20 cellular contexts compared by ENCODE assay signal in genomic region chr5:54251981-54252380, GRCh38. TPM values are rescaled to one million over a fixed set of nuclear protein-coding genes. Genes with fewer than 3 reads are reported as not detected.
DNase-seq lines count a peak whose midpoint lies in the region; TF ChIP-seq lines count a peak whose summit lies in the region.
"Had no signal": no experiment of that assay in that cellular context is flagged by ENCODE, and none has a peak within 500 bp of the region (broad histone marks: within the 10 kb centered on the region; RNA-seq: fewer than 3 reads in every experiment).

No MANE protein-coding gene starts in this region.

- peaks cover 19% of the 10 kb centered on the region for H4K20me1 ChIP-seq in smooth muscle cell (ENCODE audit: low read depth)

- no peak overlapping the region for H3K9ac ChIP-seq in smooth muscle cell (ENCODE audit: low read depth)

- peak overlapping the region; percentile 61 for H3K27ac ChIP-seq in smooth muscle cell (ENCODE audit: low read depth)
- H3K27ac ChIP-seq: C4-2B, right atrium auricular region, tibial nerve had no signal

- H3K36me3 ChIP-seq in smooth muscle cell (ENCODE audit: low read depth) = no peaks in the 10 kb centered on the region
- H3K36me3 ChIP-seq: HAP-1, heart right ventricle, right atrium auricular region, tibial nerve had no signal

- H3K4me3 ChIP-seq in smooth muscle cell = no peak overlapping the region
- H3K4me3 ChIP-seq: HAP-1, heart right ventricle, right atrium auricular region, tibial nerve had no signal

- no peaks in the 10 kb centered on the region for H3K27me3 ChIP-seq in smooth muscle cell (ENCODE audit: low read depth)
- H3K27me3 ChIP-seq: heart right ventricle, right atrium auricular region, tibial nerve had no signal

- H3K79me2 ChIP-seq in smooth muscle cell (ENCODE audit: low read depth) = peaks cover 9% of the 10 kb centered on the region

- 55% methylated on average over 1 of the region's 1 CpG for WGBS in smooth muscle cell (ENCODE audit: low lambda C conversion rate)

- no peak overlapping the region for H3K4me2 ChIP-seq in smooth muscle cell

- H3K4me1 ChIP-seq in smooth muscle cell (ENCODE audit: low read depth) = no peaks in the 10 kb centered on the region
- H3K4me1 ChIP-seq: HAP-1 had no signal

- H3K9me3 ChIP-seq in smooth muscle cell (replicated peaks; ENCODE audit: low read depth) = no peaks in the 10 kb centered on the region
- H3K9me3 ChIP-seq: HAP-1, heart right ventricle, right atrium auricular region, tibial nerve had no signal

- DNase-seq in NCI-H748 (lab: John Stamatoyannopoulos, UW; ENCODE audit: unreplicated experiment) = peak; percentile 25
- DNase-seq in NCI-H748 treated with DMSO at 0.1 percent for 48 hours (lab: John Stamatoyannopoulos, UW) = no peak
- DNase-seq in RPMI7951 (ENCODE audit: low read depth) = peak; percentile 4
- DNase-seq in glomerular visceral epithelial cell (ENCODE audit: extremely low spot score) = peak; percentile 47
- no peak for DNase-seq in smooth muscle cell (lab: John Stamatoyannopoulos, UW; ENCODE audit: unreplicated experiment)
- DNase-seq in NCI-H82 treated with DMSO at 0.1 percent for 48 hours (lab: John Stamatoyannopoulos, UW; ENCODE audit: unreplicated experiment) = no peak
- no peak for DNase-seq in activated CD4-positive, CD25-positive, alpha-beta regulatory T cell (lab: John Stamatoyannopoulos, UW)
- no peak for DNase-seq in activated T-cell treated with anti-CD3 and anti-CD28 coated beads, Interleukin-2, amount 50 U/mL, for 1 hour
- DNase-seq: activated CD4-positive, alpha-beta T cell treated with anti-CD3 and anti-CD28 coated beads, Interleukin-2, amount 50 U/mL, for 4 hours; activated naive CD8-positive, alpha-beta T cell treated with anti-CD3 and anti-CD28 coated beads for 36 hours; activated T-cell treated with anti-CD3 and anti-CD28 coated beads, Interleukin-2, amount 50 U/mL, for 24 hours; DMS79; heart right ventricle; NCI-H1694 treated with DMSO at 0.1 percent for 48 hours; NCI-H526; stimulated activated naive CD4-positive, alpha-beta T cell treated with Interleukin-2 at 50 U/mL for 16 hours had no signal

- H3F3A ChIP-seq in smooth muscle cell (ENCODE audit: low read depth) = no peaks in the 10 kb centered on the region

- no peak overlapping the region for H2AFZ ChIP-seq in smooth muscle cell (ENCODE audit: low read depth)

- TF ChIP-seq CTCF in smooth muscle cell (IDR thresholded peaks at IDR 0.05; ENCODE audit: borderline replicate concordance, insufficient read depth, poor library complexity, severe bottlenecking) = no peak

RNA-seq across cellular contexts. Expression of gene ARL15, which starts 58.4 kb away (rescaled TPM):
- total RNA-seq in RPMI7951 (2014; rRNA removed; shearing (Covaris generic)) = 9.7 and 11.3 TPM in 2 replicates
- 42.3 and 51.1 TPM in 2 replicates for total RNA-seq in smooth muscle cell
- 9.8 and 20.8 TPM in 2 replicates for polyA plus RNA-seq in smooth muscle cell

Comparison
In these comparisons a context has a peak if more than half of its experiments do, and no peak if none do; other contexts are left out.
1. DNase-seq: peak in NCI-H748 (single experiment), RPMI7951 (single experiment) and glomerular visceral epithelial cell (single experiment); none in NCI-H748 treated with DMSO at 0.1 percent for 48 hours (single experiment), smooth muscle cell (single experiment), NCI-H82 treated with DMSO at 0.1 percent for 48 hours (single experiment), activated CD4-positive, CD25-positive, alpha-beta regulatory T cell (0 of 4) and activated T-cell treated with anti-CD3 and anti-CD28 coated beads, Interleukin-2, amount 50 U/mL, for 1 hour (single experiment).